Comparison of ENCODE assay signal across 8 cellular contexts in genomic region chr22:20702546-20703413, GRCh38.
DNase-seq lines count a peak whose midpoint lies in the region; ATAC-seq, FAIRE-seq and TF ChIP-seq lines count a peak whose summit lies in the region.
"Not testable (repeated sequence)": the region's sequence is repeated elsewhere in the genome, so short reads cannot be mapped to it uniquely, and the experiment has no call there.

No MANE protein-coding gene starts in this region.

- H3K4me1 ChIP-seq in adrenal gland (replicated peaks in 1 of 2); prostate gland (replicated peaks); urinary bladder (ENCODE audit: insufficient read depth): not testable (repeated sequence)
- peaks cover 16% of the 10 kb centered on the region for H3K4me1 ChIP-seq in left ventricle myocardium inferior

- H3K27me3 ChIP-seq in adrenal gland; left ventricle myocardium inferior (ENCODE audit: low read depth); prostate gland (replicated peaks; ENCODE audit: insufficient read depth): not testable (repeated sequence)

- not testable (repeated sequence) for TF ChIP-seq POLR2A in GM12892 (IDR thresholded peaks at IDR 0.05; ENCODE audit: low read depth, low read length)
- TF ChIP-seq POLR2A in adrenal gland (IDR thresholded peaks at IDR 0.05) (peak in 1 of 2 donors; percentile 72), prostate gland (IDR thresholded peaks at IDR 0.05) (peak; percentile 57)

- H3K27ac ChIP-seq in adrenal gland (peak overlapping the region in 4 of 5 donors; percentile 42 to 90 (median 62)), left ventricle myocardium inferior (replicated peaks) (peak overlapping the region; percentile 70), prostate gland (peak overlapping the region; percentile 76 to 81), urinary bladder (ENCODE audit: low read depth) (peak overlapping the region; percentile 74)

- peak; percentile 73 for FAIRE-seq in GM12892 (lab: Jason Lieb, UNC)

- ATAC-seq in HG02852 (IDR thresholded peaks at IDR 0.05; ENCODE audit: unreplicated experiment): peak; percentile 72

- not testable (repeated sequence) for H3K9me3 ChIP-seq in adrenal gland (replicated peaks in 1 of 3); left ventricle myocardium inferior (replicated peaks); prostate gland

- DNase-seq in GM12892 (ENCODE audit: insufficient read length) (peak; percentile 75), NCI-H1436 treated with DMSO at 0.1 percent for 48 hours (lab: John Stamatoyannopoulos, UW) (peak; percentile 66), SW480 (ENCODE audit: low spot score) (peak; percentile 96), adrenal gland (peak; percentile 96 to 99 (median 98)), left ventricle myocardium inferior (peak; percentile 96), prostate gland (ENCODE audit: low spot score) (peak; percentile 96)

- H3K36me3 ChIP-seq in adrenal gland (replicated peaks in 1 of 2); left ventricle myocardium inferior; prostate gland; urinary bladder (ENCODE audit: insufficient read depth): not testable (repeated sequence)

- not testable (repeated sequence) for TF ChIP-seq CTCF in adrenal gland (IDR thresholded peaks at IDR 0.05); left ventricle myocardium inferior (IDR thresholded peaks at IDR 0.05; ENCODE audit: borderline replicate concordance)
- TF ChIP-seq CTCF in prostate gland (IDR thresholded peaks at IDR 0.05): peak in 1 of 4 experiments; percentile 3

- 0 to 2% (median 1%) methylated on average over 7 to 57 of the region's 64 CpGs for WGBS in adrenal gland, 4 donors
- under 1% methylated on average over 32 of the region's 64 CpGs for WGBS in prostate gland
- under 1% methylated on average over 62 of the region's 64 CpGs for WGBS in urinary bladder

- H3K4me3 ChIP-seq in adrenal gland: peak overlapping the region in 2 of 4 donors; percentile 45 to 59
- peak overlapping the region; percentile 78 for H3K4me3 ChIP-seq in left ventricle myocardium inferior
- H3K4me3 ChIP-seq in prostate gland: peak overlapping the region; percentile 39 to 45
- H3K4me3 ChIP-seq in urinary bladder (ENCODE audit: low read depth, low read length): peak overlapping the region; percentile 29

- intact Hi-C loops in adrenal gland (cut with DNase I); left ventricle myocardium inferior (cut with micrococcal nuclease); prostate gland (cut with DNase I): not testable (repeated sequence)
